Comparison of ENCODE assay signal across 9 cellular contexts in the genomic region with DNA sequence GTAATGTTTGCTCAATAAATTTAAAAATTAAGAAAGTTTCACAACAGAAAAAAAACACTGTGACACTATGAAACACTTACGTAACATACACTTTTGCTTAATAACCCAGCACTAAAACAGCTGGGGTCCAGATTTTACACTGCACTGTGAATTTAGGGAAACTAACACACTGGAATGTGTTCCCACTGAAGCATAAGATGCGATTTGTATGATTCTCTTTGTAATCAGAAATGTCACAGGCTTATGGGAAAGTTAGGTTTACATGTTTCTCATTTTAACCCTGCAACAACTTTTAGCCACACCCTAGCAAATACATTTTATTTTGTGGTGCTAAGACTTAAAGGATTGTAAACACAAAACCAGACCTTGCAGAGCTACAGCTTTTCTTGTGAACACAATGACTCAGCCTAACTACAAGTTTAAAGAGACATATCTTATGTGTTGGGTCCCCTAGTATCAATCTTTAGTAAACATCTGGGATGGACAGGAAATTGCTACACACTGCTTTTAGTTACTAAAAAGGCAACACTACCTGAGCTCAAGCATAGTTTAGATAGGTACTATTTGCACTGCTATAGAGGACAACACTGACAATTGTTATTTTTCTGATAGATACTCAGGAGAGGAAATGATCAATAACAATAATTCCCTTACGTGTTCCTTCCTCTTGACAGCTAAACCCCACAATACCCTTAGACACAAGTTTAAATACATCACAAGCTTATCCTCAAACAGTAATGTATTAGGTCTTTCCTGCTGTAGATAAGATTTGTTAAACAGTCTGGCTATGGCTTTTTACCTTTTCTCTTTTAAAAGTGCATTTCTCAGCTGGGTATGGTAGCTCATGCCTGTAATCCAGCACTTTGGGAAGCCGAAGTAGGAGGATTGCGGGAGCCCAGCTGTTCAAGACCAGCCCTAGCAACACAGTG. TPM values are rescaled to one million over a fixed set of nuclear protein-coding genes. Genes with fewer than 3 reads are reported as not detected.
DNase-seq lines count a peak whose midpoint lies in the region; ATAC-seq lines count a peak whose summit lies in the region.
"Had no signal": no experiment of that assay in that cellular context is flagged by ENCODE, and none has a peak within 500 bp of the region (broad histone marks: within the 10 kb centered on the region; RNA-seq: fewer than 3 reads in every experiment).

No MANE protein-coding gene starts in this region.

- ATAC-seq in HG02798 (IDR thresholded peaks at IDR 0.05; ENCODE audit: poor library complexity, unreplicated experiment), result no peak

- DNase-seq in ELR (ENCODE audit: low read depth) (peak; percentile 78), NOMO-1 treated with DMSO at 0.1 percent for 48 hours (lab: John Stamatoyannopoulos, UW; ENCODE audit: unreplicated experiment) (peak; percentile 45), epidermal melanocyte (ENCODE audit: insufficient read length, low spot score) (peak; percentile 32), pulmonary artery endothelial cell (ENCODE audit: low read depth, low spot score) (peak; percentile 78), NCI-H1694 (lab: John Stamatoyannopoulos, UW) (no peak), NCI-H2196 treated with DMSO at 0.1 percent for 48 hours (lab: John Stamatoyannopoulos, UW; ENCODE audit: unreplicated experiment) (no peak)
- no peak for DNase-seq in activated CD4-positive, alpha-beta T cell treated with anti-CD3 and anti-CD28 coated beads for 1 hour
- DNase-seq: activated CD8-positive, alpha-beta memory T cell treated with anti-CD3 and anti-CD28 coated beads, Interleukin-2, amount 50 U/mL, for 4 hours had no signal

RNA-seq across cellular contexts. Expression of a gene that starts 3.8 kb away (rescaled TPM):
- 78.9 and 81.0 TPM in 2 replicates for total RNA-seq in pulmonary artery endothelial cell

RNA-seq across cellular contexts. Expression of a gene that starts 36.7 kb away (rescaled TPM):
- not detected in 2 replicates for total RNA-seq in pulmonary artery endothelial cell

Comparison
In these comparisons a context has a peak if more than half of its experiments do, and no peak if none do; other contexts are left out.
1. DNase-seq: peak in ELR (single experiment), NOMO-1 treated with DMSO at 0.1 percent for 48 hours (single experiment), epidermal melanocyte (single experiment) and pulmonary artery endothelial cell (single experiment); none in NCI-H1694 (single experiment), NCI-H2196 treated with DMSO at 0.1 percent for 48 hours (single experiment) and activated CD4-positive, alpha-beta T cell treated with anti-CD3 and anti-CD28 coated beads for 1 hour (single experiment).